In the genomic region with DNA sequence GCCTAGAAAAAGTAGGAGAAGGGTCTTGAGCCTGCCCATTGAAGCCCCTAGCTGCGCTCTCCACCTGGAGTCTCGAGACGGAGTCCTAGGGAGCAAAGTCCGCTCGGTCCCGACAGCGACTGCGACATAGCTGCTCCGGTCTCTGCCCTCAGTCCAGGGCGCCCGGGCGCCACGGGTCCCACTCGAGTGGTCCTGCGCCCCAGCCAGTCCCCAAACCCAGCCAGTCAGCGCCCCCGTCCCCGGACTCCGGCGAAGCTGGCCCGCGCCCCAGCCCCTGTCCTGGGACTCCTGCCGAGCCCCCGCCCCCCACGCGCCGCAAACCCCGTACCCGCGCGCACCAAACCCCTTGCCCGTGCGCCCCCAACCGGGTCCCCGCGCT, we compare ENCODE assay signal across 9 cellular contexts. TPM values are rescaled to one million over a fixed set of nuclear protein-coding genes. Genes with fewer than 3 reads are reported as not detected.
DNase-seq lines count a peak whose midpoint lies in the region; ATAC-seq, FAIRE-seq and TF ChIP-seq lines count a peak whose summit lies in the region.
"Had no signal": no experiment of that assay in that cellular context is flagged by ENCODE, and none has a peak within 500 bp of the region (broad histone marks: within the 10 kb centered on the region; RNA-seq: fewer than 3 reads in every experiment).

No MANE protein-coding gene starts in this region.

- no peaks in the 10 kb centered on the region for H3K27me3 ChIP-seq in Caco-2 (replicated peaks; ENCODE audit: control insufficient read depth, insufficient read depth, low read length)
- H3K27me3 ChIP-seq in foreskin keratinocyte = peaks cover 3% of the 10 kb centered on the region
- H3K27me3 ChIP-seq in pancreas = no peaks in the 10 kb centered on the region

- DNase-seq in Caco-2 = peak; percentile 59 to 60
- no peak for DNase-seq in RWPE1 (ENCODE audit: low spot score)
- no peak for DNase-seq in foreskin keratinocyte
- DNase-seq in pancreas = peak in 5 of 6 donors; percentile 39 to 84 (median 63)
- DNase-seq in NCI-H2029 treated with DMSO at 0.1 percent for 48 hours (lab: John Stamatoyannopoulos, UW) = no peak
- DNase-seq in COLO829 (ENCODE audit: low spot score) = no peak
- DNase-seq in SHP77 treated with DMSO at 0.1 percent for 48 hours (lab: John Stamatoyannopoulos, UW) = no peak
- DNase-seq: activated T-cell treated with anti-CD3 and anti-CD28 coated beads, Interleukin-2, amount 50 U/mL, for 72 hours had no signal

- H3K36me3 ChIP-seq in Caco-2 (ENCODE audit: control insufficient read depth, insufficient read depth, low read length) (peaks cover 2% of the 10 kb centered on the region; the same call in 1 of the 2 replicates), pancreas (no peaks in the 10 kb centered on the region)

- FAIRE-seq in pancreas (lab: Jason Lieb, UNC) = no peak

- peaks cover 53% of the 10 kb centered on the region for H3K4me1 Mint-ChIP-seq in Caco-2 (ENCODE audit: low read depth, unreplicated experiment)

- BruUV-seq in Caco-2 (replicated peaks; lab: Mats Ljungman, UMichigan) = no TSS peak

- H3K4me3 Mint-ChIP-seq in Caco-2 (ENCODE audit: unreplicated experiment) = peak overlapping the region; percentile 98

- intact Hi-C loops in Caco-2 (cut with micrococcal nuclease; ENCODE audit: unreplicated experiment) (no loop called here), pancreas (cut with DNase I) (no loop called here)

- ATAC-seq in foreskin keratinocyte (peak; percentile 16), pancreas (peak; percentile 46 to 59 (median 57)), HG03196 (IDR thresholded peaks at IDR 0.05; ENCODE audit: unreplicated experiment) (no peak)
- ATAC-seq: activated T-cell treated with anti-CD3 and anti-CD28 coated beads, Interleukin-2, amount 50 U/mL, for 72 hours had no signal

- no peaks in the 10 kb centered on the region for H3K27me3 Mint-ChIP-seq in Caco-2 (ENCODE audit: insufficient read depth, unreplicated experiment)

- peak overlapping the region; percentile 92 for H3K27ac Mint-ChIP-seq in Caco-2 (ENCODE audit: unreplicated experiment)
- H3K27ac Mint-ChIP-seq: activated T-cell treated with anti-CD3 and anti-CD28 coated beads, Interleukin-2, amount 50 U/mL, for 72 hours had no signal

- CTCF ChIA-PET in Caco-2 (lab: Charles Lee) = interaction anchor here (0.6 to 0.8 kb wide), 4 partner anchors 11 to 111 kb away, joined by 3 to 4 read pairs (median 4); no protein-coding TSS in a partner anchor
- CTCF ChIA-PET in RWPE1 (lab: Yijun Ruan, JAX) = interaction anchor here (1.0 to 1.6 kb wide), 4 partner anchors 10 to 315 kb away, joined by 3 to 6 read pairs (median 6); no protein-coding TSS in a partner anchor

- H3K9me3 ChIP-seq in Caco-2 = peaks cover 3% of the 10 kb centered on the region; the same call in 1 of the 2 replicates
- no peaks in the 10 kb centered on the region for H3K9me3 ChIP-seq in pancreas

- no peaks in the 10 kb centered on the region for H3K9me3 Mint-ChIP-seq in Caco-2 (ENCODE audit: unreplicated experiment)
- H3K9me3 Mint-ChIP-seq: activated T-cell treated with anti-CD3 and anti-CD28 coated beads, Interleukin-2, amount 50 U/mL, for 72 hours had no signal

- POLR2A ChIA-PET in Caco-2 (lab: Charles Lee) = interaction anchor here (0.5 to 2.4 kb wide), 10 partner anchors 10 to 507 kb away, joined by 3 to 33 read pairs (median 5); no protein-coding TSS in a partner anchor
- POLR2A ChIA-PET in RWPE1 (lab: Yijun Ruan, JAX; ENCODE audit: low non-redundant PET) = no interaction called here

- peaks cover 59% of the 10 kb centered on the region for H3K4me1 ChIP-seq in Caco-2
- no peaks in the 10 kb centered on the region for H3K4me1 ChIP-seq in foreskin keratinocyte
- H3K4me1 ChIP-seq in pancreas = peaks cover 22 to 36% (median 35%) of the 10 kb centered on the region in 3 donors

- WGBS in pancreas, 2 donors = 1 to 2% methylated on average over 31 to 36 of the region's 36 CpGs

- H3K36me3 Mint-ChIP-seq in Caco-2 (ENCODE audit: insufficient read depth, unreplicated experiment) = peaks cover 67% of the 10 kb centered on the region

- H3K27ac ChIP-seq in RWPE1 = peak overlapping the region; percentile 87
- no peak overlapping the region for H3K27ac ChIP-seq in foreskin keratinocyte
- peak overlapping the region; percentile 69 to 85 (median 80) for H3K27ac ChIP-seq in pancreas

- H3K4me3 ChIP-seq in Caco-2 (ENCODE audit: low read depth, low read length) = peak overlapping the region; percentile 88
- H3K4me3 ChIP-seq in pancreas = peak overlapping the region; percentile 71 to 76 (median 73)

- no peak for TF ChIP-seq CTCF in Caco-2 (IDR thresholded peaks at IDR 0.05; ENCODE audit: insufficient read depth in 1 of 2, low read depth in 1 of 2, low read length in 1 of 2, severe bottlenecking in 1 of 2, unreplicated experiment in 1 of 2)
- no peak for TF ChIP-seq CTCF in RWPE1 (conservative IDR thresholded peaks at IDR 0.05; ENCODE audit: low read depth)
- TF ChIP-seq CTCF in foreskin keratinocyte (conservative IDR thresholded peaks at IDR 0.05) = no peak
- TF ChIP-seq CTCF in pancreas (IDR thresholded peaks at IDR 0.05) = no peak

RNA-seq across cellular contexts. Expression of gene TNS3, which starts 0.5 kb away (rescaled TPM):
- total RNA-seq in Caco-2 (2022) (252 and 263 TPM in 2 replicates), foreskin keratinocyte (6.6 and 9.4 TPM in 2 replicates), pancreas (100 to 1,000 TPM in 2 of 6 donors, 10 to 100 TPM in 4; 84.0 to 125 (median 97.5) TPM)
- polyA plus RNA-seq in foreskin keratinocyte (2.4 and 2.9 TPM in 2 replicates), pancreas (10 to 100 TPM; 28.0 to 37.5 TPM)

Comparison
In these comparisons a context has a peak if more than half of its experiments do, and no peak if none do; other contexts are left out.
1. DNase-seq: peak in Caco-2 (2 of 2) and pancreas (5 of 6); none in RWPE1 (single experiment), foreskin keratinocyte (0 of 2), NCI-H2029 treated with DMSO at 0.1 percent for 48 hours (single experiment), COLO829 (single experiment) and SHP77 treated with DMSO at 0.1 percent for 48 hours (single experiment).